ENCODE assay signal across 23 cellular contexts in the genomic region with DNA sequence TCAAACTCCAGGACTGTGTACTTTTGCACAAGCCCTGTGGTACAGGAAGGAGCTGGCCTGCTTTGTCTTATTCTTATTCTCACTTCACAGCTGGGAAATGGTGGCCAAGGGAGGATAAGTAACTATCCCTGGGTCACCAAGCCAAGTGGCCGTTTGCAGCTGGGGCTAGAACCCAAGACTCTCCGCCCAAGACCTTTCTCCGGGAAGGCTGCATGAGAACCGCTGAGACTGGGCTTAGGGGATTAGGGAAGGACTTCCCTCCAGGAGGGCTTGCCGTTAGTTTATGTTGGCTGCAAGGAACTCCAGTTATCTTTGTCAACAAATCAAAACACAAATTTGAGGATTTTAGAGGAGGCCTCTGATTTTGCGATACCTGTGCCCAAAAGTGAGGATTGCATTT.
"Had no signal": no experiment of that assay in that cellular context is flagged by ENCODE, and none has a peak within 500 bp of the region (broad histone marks: within the 10 kb centered on the region; RNA-seq: fewer than 3 reads in every experiment).

No MANE protein-coding gene starts in this region.

- ATAC-seq: stimulated activated effector memory CD8-positive, alpha-beta T cell treated with anti-CD3 and anti-CD28 coated beads, Interleukin-12 subunit alpha, Interleukin-12 subunit beta, amount 100 ng/mL, for 72 hours; stimulated activated memory B cell treated with anti-CD40 and anti-IgM and Interleukin-4, amounts not matched to agents 10 μg/mL and 1 μg/mL and 100 μg/mL, for 72 hours; stimulated activated naive B cell treated with anti-CD40 and anti-IgM and Interleukin-4, amounts not matched to agents 10 μg/mL and 1 μg/mL and 100 μg/mL, for 72 hours; stimulated activated naive CD8-positive, alpha-beta T cell treated with anti-CD3 and anti-CD28 coated beads, Interleukin-15, amount 100 ng/mL, for 72 hours; stimulated activated naive CD8-positive, alpha-beta T cell treated with anti-CD3 and anti-CD28 coated beads, Interleukin-15, Interleukin-2, amounts not matched to agents 100 U/mL and 50 U/mL, for 24 hours; upper lobe of right lung had no signal

- H3K4me3 Mint-ChIP-seq: stimulated activated effector memory CD8-positive, alpha-beta T cell treated with anti-CD3 and anti-CD28 coated beads, Interleukin-12 subunit alpha, Interleukin-12 subunit beta, amount 100 ng/mL, for 72 hours; stimulated activated memory B cell treated with anti-CD40 and anti-IgM and Interleukin-4, amounts not matched to agents 10 μg/mL and 1 μg/mL and 100 μg/mL, for 72 hours; stimulated activated naive B cell treated with anti-CD40 and anti-IgM and Interleukin-4, amounts not matched to agents 10 μg/mL and 1 μg/mL and 100 μg/mL, for 72 hours; stimulated activated naive CD8-positive, alpha-beta T cell treated with anti-CD3 and anti-CD28 coated beads, Interleukin-15, amount 100 ng/mL, for 72 hours; stimulated activated naive CD8-positive, alpha-beta T cell treated with anti-CD3 and anti-CD28 coated beads, Interleukin-15, Interleukin-2, amounts not matched to agents 100 ng/mL and 50 ng/mL, for 24 hours; type B pancreatic cell had no signal

- DNase-seq: stimulated activated CD4-positive, alpha-beta T cell treated with anti-CD3 and anti-CD28 coated beads, Interleukin-2, amount 100 ng/mL, for 48 hours; stimulated activated CD4-positive, alpha-beta T cell treated with anti-CD3 and anti-CD28 coated beads, Interleukin-4, amount 100 ng/mL, for 1 hour; stimulated activated CD4-positive, alpha-beta T cell treated with anti-CD3 and anti-CD28 coated beads, Interleukin-4, amount 100 ng/mL, for 24 hours; stimulated activated CD4-positive, alpha-beta T cell treated with anti-CD3 and anti-CD28 coated beads, Interleukin-4, amount 100 ng/mL, for 4 hours; stimulated activated CD8-positive, alpha-beta memory T cell treated with anti-CD3 and anti-CD28 coated beads, Interleukin-4, amount 100 ng/mL, for 48 hours; stimulated activated naive B cell treated with anti-CD40 and anti-IgM and Interleukin-4, amounts not matched to agents 10 μg/mL and 1 μg/mL and 100 μg/mL, for 72 hours; stimulated activated naive CD4-positive, alpha-beta T cell; stimulated activated naive CD4-positive, alpha-beta T cell treated with Interleukin-2 at 50 U/mL for 16 hours; stimulated activated naive CD8-positive, alpha-beta T cell treated with anti-CD3 and anti-CD28 coated beads, Interleukin-15, amount 100 ng/mL, for 72 hours; stimulated activated naive CD8-positive, alpha-beta T cell treated with anti-CD3 and anti-CD28 coated beads, Interleukin-15, Interleukin-2, amounts not matched to agents 100 U/mL and 50 U/mL, for 24 hours; stomach; substantia nigra; testis; thyroid gland; tibial artery; transverse colon; trophoblast cell; upper lobe of right lung; uterus had no signal

- H3K4me1 Mint-ChIP-seq: stimulated activated effector memory CD8-positive, alpha-beta T cell treated with anti-CD3 and anti-CD28 coated beads, Interleukin-12 subunit alpha, Interleukin-12 subunit beta, amount 100 ng/mL, for 72 hours; stimulated activated memory B cell treated with anti-CD40 and anti-IgM and Interleukin-4, amounts not matched to agents 10 μg/mL and 1 μg/mL and 100 μg/mL, for 72 hours; stimulated activated naive B cell treated with anti-CD40 and anti-IgM and Interleukin-4, amounts not matched to agents 10 μg/mL and 1 μg/mL and 100 μg/mL, for 72 hours; stimulated activated naive CD8-positive, alpha-beta T cell treated with anti-CD3 and anti-CD28 coated beads, Interleukin-15, amount 100 ng/mL, for 72 hours had no signal

- H3K27ac Mint-ChIP-seq: stimulated activated effector memory CD8-positive, alpha-beta T cell treated with anti-CD3 and anti-CD28 coated beads, Interleukin-12 subunit alpha, Interleukin-12 subunit beta, amount 100 ng/mL, for 72 hours; stimulated activated memory B cell treated with anti-CD40 and anti-IgM and Interleukin-4, amounts not matched to agents 10 μg/mL and 1 μg/mL and 100 μg/mL, for 72 hours; stimulated activated naive B cell treated with anti-CD40 and anti-IgM and Interleukin-4, amounts not matched to agents 10 μg/mL and 1 μg/mL and 100 μg/mL, for 72 hours; stimulated activated naive CD8-positive, alpha-beta T cell treated with anti-CD3 and anti-CD28 coated beads, Interleukin-15, amount 100 ng/mL, for 72 hours; type B pancreatic cell had no signal

- H3K9me3 Mint-ChIP-seq: stimulated activated effector memory CD8-positive, alpha-beta T cell treated with anti-CD3 and anti-CD28 coated beads, Interleukin-12 subunit alpha, Interleukin-12 subunit beta, amount 100 ng/mL, for 72 hours; stimulated activated naive CD8-positive, alpha-beta T cell treated with anti-CD3 and anti-CD28 coated beads, Interleukin-15, amount 100 ng/mL, for 72 hours; type B pancreatic cell had no signal

- H3K36me3 Mint-ChIP-seq: stimulated activated effector memory CD8-positive, alpha-beta T cell treated with anti-CD3 and anti-CD28 coated beads, Interleukin-12 subunit alpha, Interleukin-12 subunit beta, amount 100 ng/mL, for 72 hours; stimulated activated memory B cell treated with anti-CD40 and anti-IgM and Interleukin-4, amounts not matched to agents 10 μg/mL and 1 μg/mL and 100 μg/mL, for 72 hours; stimulated activated naive B cell treated with anti-CD40 and anti-IgM and Interleukin-4, amounts not matched to agents 10 μg/mL and 1 μg/mL and 100 μg/mL, for 72 hours; type B pancreatic cell had no signal
